ENCODE assay signal across 18 cellular contexts in genomic region chr12:25977047-25977446, GRCh38. TPM values are rescaled to one million over a fixed set of nuclear protein-coding genes. Genes with fewer than 3 reads are reported as not detected.
DNase-seq lines count a peak whose midpoint lies in the region; ATAC-seq, FAIRE-seq and TF ChIP-seq lines count a peak whose summit lies in the region.
"Had no signal": no experiment of that assay in that cellular context is flagged by ENCODE, and none has a peak within 500 bp of the region (broad histone marks: within the 10 kb centered on the region; RNA-seq: fewer than 3 reads in every experiment).

No MANE protein-coding gene starts in this region.

- DNase-seq in ELR (ENCODE audit: low read depth) (peak; percentile 76), RCC 7860 (ENCODE audit: low spot score) (peak; percentile 86), fibroblast of peridontal ligament (ENCODE audit: extremely low read depth) (peak; percentile 71), gastrocnemius medialis (peak in 1 of 2 donors; percentile 40), DMS 273 (lab: John Stamatoyannopoulos, UW; ENCODE audit: unreplicated experiment) (no peak)
- no peak for DNase-seq in stimulated activated CD4-positive, alpha-beta T cell treated with anti-CD3 and anti-CD28 coated beads, Interleukin-4, amount 100 ng/mL, for 1 hour
- DNase-seq in activated CD8-positive, alpha-beta memory T cell treated with anti-CD3 and anti-CD28 coated beads for 24 hours: no peak
- DNase-seq: CD8-positive, alpha-beta memory T cell; endodermal cell; islet precursor cell; NCI-H1417 treated with DMSO at 0.1 percent for 48 hours; NCI-H510A; pancreas; stimulated activated CD4-positive, alpha-beta T cell treated with anti-CD3 and anti-CD28 coated beads, Interleukin-15, amount 100 ng/mL, for 24 hours had no signal

- TF ChIP-seq POLR2A in gastrocnemius medialis (IDR thresholded peaks at IDR 0.05): no peak

- H3K27ac ChIP-seq in gastrocnemius medialis: peak overlapping the region; percentile 57 to 78 (median 70)
- H3K27ac ChIP-seq: cardiac muscle cell, pancreas had no signal

- H3K4me1 ChIP-seq in gastrocnemius medialis: peaks cover 61 to 76% of the 10 kb centered on the region in 2 donors

- no peaks in the 10 kb centered on the region for H3K27me3 ChIP-seq in gastrocnemius medialis
- H3K27me3 ChIP-seq: cardiac muscle cell, pancreas had no signal

- H3K36me3 ChIP-seq in gastrocnemius medialis: no peaks in the 10 kb centered on the region
- H3K36me3 ChIP-seq: cardiac muscle cell, pancreas had no signal

- intact Hi-C loops in gastrocnemius medialis (cut with DNase I; ENCODE audit: low total_unique reads): no loop called here

- TF ChIP-seq CTCF in gastrocnemius medialis (IDR thresholded peaks at IDR 0.05 in 4 of 5, conservative IDR thresholded peaks at IDR 0.05 in 1 of 5): no peak

- in situ Hi-C loops in gastrocnemius medialis (cut with MboI; ENCODE audit: low sequenced_read_pairs in 4 of 4): no loop called here

- ATAC-seq in gastrocnemius medialis (peak; percentile 73 to 74), esophagus mucosa (no peak)
- ATAC-seq: GM23338, WTC11 had no signal

- no peaks in the 10 kb centered on the region for H3K9me3 ChIP-seq in gastrocnemius medialis
- H3K9me3 ChIP-seq: pancreas had no signal

- H3K4me3 ChIP-seq in gastrocnemius medialis: peak overlapping the region; percentile 24 to 49 (median 39)
- H3K4me3 ChIP-seq: cardiac muscle cell, GM23338, pancreas had no signal

- peak; percentile 80 for FAIRE-seq in RCC 7860 (lab: Jason Lieb, UNC)
- FAIRE-seq: pancreas had no signal

RNA-seq across cellular contexts. Expression of gene RASSF8, which starts 18.6 kb away (rescaled TPM):
- total RNA-seq in gastrocnemius medialis (10 to 100 TPM; 23.6 to 36.8 (median 28.0) TPM), esophagus mucosa (4.3 TPM)

Comparison
In these comparisons a context has a peak if more than half of its experiments do, and no peak if none do; other contexts are left out.
1. DNase-seq: peak in ELR (single experiment), RCC 7860 (single experiment) and fibroblast of peridontal ligament (single experiment); none in DMS 273 (single experiment), stimulated activated CD4-positive, alpha-beta T cell treated with anti-CD3 and anti-CD28 coated beads, Interleukin-4, amount 100 ng/mL, for 1 hour (single experiment) and activated CD8-positive, alpha-beta memory T cell treated with anti-CD3 and anti-CD28 coated beads for 24 hours (single experiment).